1 cellular context compared by ENCODE assay signal in genomic region chr7:116439005-116439404, GRCh38.
TF ChIP-seq lines count a peak whose summit lies in the region.

No MANE protein-coding gene starts in this region.

TF ChIP-seq in K562, 482 proteins besides CTCF, POLR2A, EP300 and RAD21 (continued from another document and continues in another):
- TF ChIP-seq PKNOX1 (IDR thresholded peaks at IDR 0.05) (peak; percentile 13; the same call in 1 of the 2 replicates), DMBX1 (CRISPR knock-in tag; IDR thresholded peaks at IDR 0.05; ENCODE audit: borderline replicate concordance) (no peak), HINFP (tag; conservative IDR thresholded peaks at IDR 0.05; ENCODE audit: low read depth) (no peak), ZNF740 (CRISPR knock-in tag; IDR thresholded peaks at IDR 0.05) (no peak), ZNF740 (tag; IDR thresholded peaks at IDR 0.05) (no peak), HLTF (IDR thresholded peaks at IDR 0.05) (no peak), MYC (IDR thresholded peaks at IDR 0.05; ENCODE audit: low read depth, low read length) (no peak), MYC (CRISPR knock-in tag; IDR thresholded peaks at IDR 0.05; ENCODE audit: borderline replicate concordance, low read depth) (no peak), GATAD2A (IDR thresholded peaks at IDR 0.05) (no peak), ATF4 (CRISPR knock-in tag; IDR thresholded peaks at IDR 0.05) (no peak), ZBTB11 (CRISPR knock-in tag; IDR thresholded peaks at IDR 0.05) (no peak), EWSR1 (IDR thresholded peaks at IDR 0.05; ENCODE audit: borderline replicate concordance, low read depth, partially characterized antibody) (no peak), ZBTB34 (CRISPR knock-in tag; IDR thresholded peaks at IDR 0.05) (no peak), LCOR (CRISPR knock-in tag; IDR thresholded peaks at IDR 0.05) (no peak), EGR1 (conservative IDR thresholded peaks at IDR 0.05) (no peak), BCL6 (CRISPR knock-in tag; IDR thresholded peaks at IDR 0.05) (no peak), ZNF324 (CRISPR knock-in tag; IDR thresholded peaks at IDR 0.05) (no peak), ZNF766 (CRISPR knock-in tag; conservative IDR thresholded peaks at IDR 0.05) (no peak), MLLT1 (IDR thresholded peaks at IDR 0.05) (no peak), AFF4 (CRISPR knock-in tag; IDR thresholded peaks at IDR 0.05) (no peak), HEY1 (CRISPR knock-in tag; IDR thresholded peaks at IDR 0.05; ENCODE audit: borderline replicate concordance) (no peak), WHSC1 (IDR thresholded peaks at IDR 0.05; ENCODE audit: low read length) (no peak), ETV5 (CRISPR knock-in tag; IDR thresholded peaks at IDR 0.05; ENCODE audit: low read depth) (no peak), CBX3 (IDR thresholded peaks at IDR 0.05; ENCODE audit: borderline replicate concordance in 1 of 2, low read length in 2 of 2) (no peak), BRD4 (IDR thresholded peaks at IDR 0.05) (no peak), GTF3C2 (IDR thresholded peaks at IDR 0.05; ENCODE audit: borderline replicate concordance, extremely low read depth, insufficient read length) (no peak), STAG1 (CRISPR knock-in tag; IDR thresholded peaks at IDR 0.05; ENCODE audit: borderline replicate concordance) (no peak), ZNF232 (CRISPR knock-in tag; IDR thresholded peaks at IDR 0.05) (no peak), ARHGAP35 (IDR thresholded peaks at IDR 0.05; ENCODE audit: partially characterized antibody) (no peak), ZBTB12 (CRISPR knock-in tag; IDR thresholded peaks at IDR 0.05) (no peak), ZNF316 (IDR thresholded peaks at IDR 0.05) (no peak), BDP1 (IDR thresholded peaks at IDR 0.05; ENCODE audit: insufficient read depth, insufficient read length) (no peak), HOMEZ (CRISPR knock-in tag; IDR thresholded peaks at IDR 0.05) (no peak), ZNF253 (CRISPR knock-in tag; conservative IDR thresholded peaks at IDR 0.05) (no peak), KDM2B (CRISPR knock-in tag; IDR thresholded peaks at IDR 0.05) (no peak), RFX5 (IDR thresholded peaks at IDR 0.05; ENCODE audit: low read depth, low read length) (no peak), HMGN3 (IDR thresholded peaks at IDR 0.05; ENCODE audit: borderline replicate concordance, extremely low read depth, insufficient read length, low read depth, low read length) (no peak), PTBP1 (IDR thresholded peaks at IDR 0.05; ENCODE audit: low read depth, low read length) (no peak), HDAC3 (IDR thresholded peaks at IDR 0.05; ENCODE audit: borderline replicate concordance, partially characterized antibody) (peak; percentile 45), RAD51 (IDR thresholded peaks at IDR 0.05; ENCODE audit: borderline replicate concordance, low read depth) (no peak), PTRF (tag; IDR thresholded peaks at IDR 0.05) (no peak), BCOR (IDR thresholded peaks at IDR 0.05) (0 out of 2 replicates have a peak, but pooled peaks have one; percentile 20), POLR3A (IDR thresholded peaks at IDR 0.05; ENCODE audit: borderline replicate concordance, extremely low read depth, insufficient read depth, insufficient read length) (no peak)
